ENCODE assay signal across 1 cellular context in the genomic region with DNA sequence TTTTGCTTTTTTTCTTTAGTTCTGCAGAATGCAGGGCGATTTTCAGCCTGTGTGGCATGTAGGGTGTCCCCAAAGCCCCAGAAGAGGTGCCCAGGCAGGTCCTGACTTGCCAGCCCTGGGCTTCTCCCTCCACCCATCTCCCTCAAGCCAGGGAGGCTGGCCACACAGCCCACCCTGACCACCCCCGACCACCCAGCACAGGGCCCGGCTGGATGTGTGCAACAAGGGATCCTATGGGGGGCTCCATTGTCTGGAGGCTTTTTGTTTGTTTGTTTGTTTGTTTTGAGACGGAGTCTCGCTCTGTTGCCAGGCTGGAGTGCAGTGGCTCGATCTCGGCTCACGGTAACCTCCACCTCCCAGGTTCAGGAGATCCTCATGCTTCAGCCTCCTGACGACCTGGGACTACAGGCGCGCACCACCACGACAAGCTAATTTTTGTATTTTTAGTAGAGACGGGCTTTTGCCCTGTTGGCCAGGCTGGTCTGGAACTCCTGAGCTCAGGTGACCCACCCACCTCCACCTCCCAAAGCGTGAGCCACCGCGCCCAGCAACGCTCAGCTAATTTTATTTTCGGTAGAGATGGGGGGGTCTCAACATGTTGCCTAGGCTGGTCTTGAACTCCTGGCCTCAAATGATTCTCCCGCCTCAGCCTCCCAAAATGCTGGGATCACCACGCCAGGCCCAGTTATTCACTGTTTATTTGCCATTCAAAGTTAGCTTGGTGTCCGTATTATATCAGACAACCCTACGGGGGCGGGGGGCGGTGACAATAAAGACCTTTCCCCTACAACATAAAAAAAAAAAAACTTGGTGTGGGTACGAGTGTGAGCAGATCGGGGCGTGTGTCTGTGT.
TF ChIP-seq lines count a peak whose summit lies in the region.

No MANE protein-coding gene starts in this region.

TF ChIP-seq in GM12878, 131 proteins besides CTCF, POLR2A, EP300 and RAD21:
- no peak for TF ChIP-seq MTA3 (IDR thresholded peaks at IDR 0.05; ENCODE audit: borderline replicate concordance, low read length)
- TF ChIP-seq, protein P1, sequence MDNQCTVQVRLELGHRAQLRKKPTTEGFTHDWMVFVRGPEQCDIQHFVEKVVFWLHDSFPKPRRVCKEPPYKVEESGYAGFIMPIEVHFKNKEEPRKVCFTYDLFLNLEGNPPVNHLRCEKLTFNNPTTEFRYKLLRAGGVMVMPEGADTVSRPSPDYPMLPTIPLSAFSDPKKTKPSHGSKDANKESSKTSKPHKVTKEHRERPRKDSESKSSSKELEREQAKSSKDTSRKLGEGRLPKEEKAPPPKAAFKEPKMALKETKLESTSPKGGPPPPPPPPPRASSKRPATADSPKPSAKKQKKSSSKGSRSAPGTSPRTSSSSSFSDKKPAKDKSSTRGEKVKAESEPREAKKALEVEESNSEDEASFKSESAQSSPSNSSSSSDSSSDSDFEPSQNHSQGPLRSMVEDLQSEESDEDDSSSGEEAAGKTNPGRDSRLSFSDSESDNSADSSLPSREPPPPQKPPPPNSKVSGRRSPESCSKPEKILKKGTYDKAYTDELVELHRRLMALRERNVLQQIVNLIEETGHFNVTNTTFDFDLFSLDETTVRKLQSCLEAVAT (IDR thresholded peaks at IDR 0.05) = peak; percentile 46; the same call in 1 of the 2 replicates
- no peak for TF ChIP-seq MXI1 (IDR thresholded peaks at IDR 0.05; ENCODE audit: low read depth, low read length)
- no peak for TF ChIP-seq LARP7 (IDR thresholded peaks at IDR 0.05)
- TF ChIP-seq ETV6 (conservative IDR thresholded peaks at IDR 0.05 in 1 of 2, IDR thresholded peaks at IDR 0.05 in 1 of 2; ENCODE audit: borderline replicate concordance in 1 of 2, low read depth in 1 of 2) = no peak
- TF ChIP-seq, protein P2, sequence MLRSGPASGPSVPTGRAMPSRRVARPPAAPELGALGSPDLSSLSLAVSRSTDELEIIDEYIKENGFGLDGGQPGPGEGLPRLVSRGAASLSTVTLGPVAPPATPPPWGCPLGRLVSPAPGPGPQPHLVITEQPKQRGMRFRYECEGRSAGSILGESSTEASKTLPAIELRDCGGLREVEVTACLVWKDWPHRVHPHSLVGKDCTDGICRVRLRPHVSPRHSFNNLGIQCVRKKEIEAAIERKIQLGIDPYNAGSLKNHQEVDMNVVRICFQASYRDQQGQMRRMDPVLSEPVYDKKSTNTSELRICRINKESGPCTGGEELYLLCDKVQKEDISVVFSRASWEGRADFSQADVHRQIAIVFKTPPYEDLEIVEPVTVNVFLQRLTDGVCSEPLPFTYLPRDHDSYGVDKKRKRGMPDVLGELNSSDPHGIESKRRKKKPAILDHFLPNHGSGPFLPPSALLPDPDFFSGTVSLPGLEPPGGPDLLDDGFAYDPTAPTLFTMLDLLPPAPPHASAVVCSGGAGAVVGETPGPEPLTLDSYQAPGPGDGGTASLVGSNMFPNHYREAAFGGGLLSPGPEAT (IDR thresholded peaks at IDR 0.05; ENCODE audit: low read depth) = no peak
- TF ChIP-seq BMI1 (IDR thresholded peaks at IDR 0.05; ENCODE audit: borderline replicate concordance) = no peak
TF ChIP-seq in GM12878: peak in this region for 1.
